21 cellular contexts compared by ENCODE assay signal in the genomic region with DNA sequence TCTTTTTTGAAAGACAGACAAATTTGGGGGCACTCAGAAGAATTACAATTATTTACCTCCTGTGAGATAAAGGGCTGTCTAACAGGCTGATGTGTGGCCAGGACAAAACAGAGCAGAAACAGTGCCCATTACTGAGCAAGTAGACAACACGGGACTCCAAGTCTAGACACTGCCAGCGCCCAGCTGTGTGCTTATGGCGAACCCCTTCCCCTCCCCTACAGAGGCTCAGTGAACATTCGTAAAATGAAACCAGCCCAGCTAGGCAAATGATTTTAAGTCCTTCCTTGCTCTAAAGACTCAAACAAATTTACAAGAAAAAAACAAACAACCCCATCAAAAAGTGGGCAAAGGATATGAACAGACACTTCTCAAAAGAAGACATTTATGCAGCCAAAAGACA.
A peak's percentile ranks its signal among the peaks of the same experiment; 100 is the strongest.
DNase-seq lines count a peak whose midpoint lies in the region; ATAC-seq and TF ChIP-seq lines count a peak whose summit lies in the region.
"Had no signal": no experiment of that assay in that cellular context is flagged by ENCODE, and none has a peak within 500 bp of the region (broad histone marks: within the 10 kb centered on the region; RNA-seq: fewer than 3 reads in every experiment).

No MANE protein-coding gene starts in this region.

- POLR2A ChIA-PET in activated CD4-positive, alpha-beta T cell treated with anti-CD3 and anti-CD28 coated beads for 36 hours (lab: Charles Lee): interaction anchor here (0.6 kb wide), 1 partner anchor 14 kb away, joined by 3 read pairs; no protein-coding TSS in a partner anchor

- intact Hi-C loops in activated CD4-positive, alpha-beta T cell treated with anti-CD3 and anti-CD28 coated beads for 36 hours (cut with DNase I, micrococcal nuclease): no loop called here
- intact Hi-C loops in natural killer cell (cut with micrococcal nuclease): no loop called here

- H3K27ac Mint-ChIP-seq in activated CD4-positive, alpha-beta T cell treated with anti-CD3 and anti-CD28 coated beads for 36 hours: peak overlapping the region; percentile 60
- H3K27ac Mint-ChIP-seq in natural killer cell treated with Interleukin-12 subunit alpha and Interleukin-12 subunit beta and Interleukin-15 and Interleukin-18, amount 100 ng/mL, for 72 hours: peak overlapping the region; percentile 15 to 90
- H3K27ac Mint-ChIP-seq in natural killer cell: no peak overlapping the region
- peak overlapping the region; percentile 60 for H3K27ac Mint-ChIP-seq in stimulated activated effector memory CD8-positive, alpha-beta T cell treated with anti-CD3 and anti-CD28 coated beads, Interleukin-12 subunit alpha, Interleukin-12 subunit beta, amount 100 ng/mL, for 72 hours

- H3K4me3 ChIP-seq in MG63: no peak overlapping the region
- H3K4me3 ChIP-seq: GM23248, K562, PC-9, SJCRH30 had no signal

- CTCF ChIA-PET in activated CD4-positive, alpha-beta T cell treated with anti-CD3 and anti-CD28 coated beads for 36 hours (lab: Charles Lee): interaction anchor here (1.9 to 6.6 kb wide), 2 partner anchors 11 to 23 kb away, joined by 13 to 33 read pairs; no protein-coding TSS in a partner anchor

- H3K9me3 ChIP-seq in MG63: no peaks in the 10 kb centered on the region
- H3K9me3 ChIP-seq: BE2C, SJCRH30 had no signal

- H3K27ac ChIP-seq in VCaP: peak overlapping the region; percentile 78
- H3K27ac ChIP-seq: GM23248, PC-9, SJCRH30 had no signal

- no peak for TF ChIP-seq CTCF in natural killer cell (IDR thresholded peaks at IDR 0.05)
- TF ChIP-seq CTCF in VCaP (conservative IDR thresholded peaks at IDR 0.05): no peak

- no peaks in the 10 kb centered on the region for H3K27me3 ChIP-seq in MG63
- H3K27me3 ChIP-seq: BE2C, SJCRH30 had no signal

- peaks cover 4% of the 10 kb centered on the region for H3K9me3 Mint-ChIP-seq in activated CD4-positive, alpha-beta T cell treated with anti-CD3 and anti-CD28 coated beads for 36 hours (ENCODE audit: low read depth)
- peaks cover 5% of the 10 kb centered on the region for H3K9me3 Mint-ChIP-seq in natural killer cell treated with Interleukin-12 subunit alpha and Interleukin-12 subunit beta and Interleukin-15 and Interleukin-18, amount 100 ng/mL, for 72 hours
- H3K9me3 Mint-ChIP-seq in natural killer cell: no peaks in the 10 kb centered on the region
- peaks cover 2% of the 10 kb centered on the region for H3K9me3 Mint-ChIP-seq in stimulated activated effector memory CD8-positive, alpha-beta T cell treated with anti-CD3 and anti-CD28 coated beads, Interleukin-12 subunit alpha, Interleukin-12 subunit beta, amount 100 ng/mL, for 72 hours

- DNase-seq in activated CD4-positive, alpha-beta T cell treated with anti-CD3 and anti-CD28 coated beads for 36 hours: no peak
- DNase-seq in activated CD4-positive, alpha-beta T cell treated with anti-CD3 and anti-CD28 coated beads for 1 hour: no peak
- DNase-seq in natural killer cell treated with Interleukin-12 subunit alpha and Interleukin-12 subunit beta and Interleukin-15 and Interleukin-18, amount 100 ng/mL, for 72 hours (ENCODE audit: low spot score): no peak
- DNase-seq in natural killer cell (no peak), MG63 (no peak)
- DNase-seq in stimulated activated effector memory CD8-positive, alpha-beta T cell treated with anti-CD3 and anti-CD28 coated beads, Interleukin-12 subunit alpha, Interleukin-12 subunit beta, amount 100 ng/mL, for 72 hours (ENCODE audit: low spot score in 2 of 2): no peak
- DNase-seq in stimulated activated naive CD4-positive, alpha-beta T cell treated with Interleukin-2 at 50 U/mL for 16 hours (lab: John Stamatoyannopoulos, UW): no peak
- DNase-seq: 8988T, ACHN, BE2C, GM23248, H7, MM.1S, NCI-H2029, NCI-H446 treated with DMSO at 0.1 percent for 48 hours, PC-9, SJCRH30 had no signal

- no peaks in the 10 kb centered on the region for H3K36me3 ChIP-seq in MG63
- H3K36me3 ChIP-seq: BE2C had no signal

- H3K4me1 Mint-ChIP-seq in activated CD4-positive, alpha-beta T cell treated with anti-CD3 and anti-CD28 coated beads for 36 hours: peaks cover 86% of the 10 kb centered on the region
- H3K4me1 Mint-ChIP-seq in natural killer cell treated with Interleukin-12 subunit alpha and Interleukin-12 subunit beta and Interleukin-15 and Interleukin-18, amount 100 ng/mL, for 72 hours (ENCODE audit: low read depth in 2 of 2): peaks cover 58 to 59% of the 10 kb centered on the region in 2 donors
- peaks cover 67 to 81% of the 10 kb centered on the region in 2 donors for H3K4me1 Mint-ChIP-seq in natural killer cell
- H3K4me1 Mint-ChIP-seq in stimulated activated effector memory CD8-positive, alpha-beta T cell treated with anti-CD3 and anti-CD28 coated beads, Interleukin-12 subunit alpha, Interleukin-12 subunit beta, amount 100 ng/mL, for 72 hours: peaks cover 66% of the 10 kb centered on the region

- H3K27me3 Mint-ChIP-seq in activated CD4-positive, alpha-beta T cell treated with anti-CD3 and anti-CD28 coated beads for 36 hours: no peaks in the 10 kb centered on the region
- H3K27me3 Mint-ChIP-seq in natural killer cell treated with Interleukin-12 subunit alpha and Interleukin-12 subunit beta and Interleukin-15 and Interleukin-18, amount 100 ng/mL, for 72 hours: no peaks in the 10 kb centered on the region
- H3K27me3 Mint-ChIP-seq in natural killer cell (ENCODE audit: low read depth in 2 of 2): no peaks in the 10 kb centered on the region

- no peak for ATAC-seq in activated CD4-positive, alpha-beta T cell treated with anti-CD3 and anti-CD28 coated beads for 36 hours
- no peak for ATAC-seq in natural killer cell treated with Interleukin-12 subunit alpha and Interleukin-12 subunit beta and Interleukin-15 and Interleukin-18, amount 100 ng/mL, for 72 hours
- ATAC-seq in natural killer cell: no peak
- no peak for ATAC-seq in stimulated activated effector memory CD8-positive, alpha-beta T cell treated with anti-CD3 and anti-CD28 coated beads, Interleukin-12 subunit alpha, Interleukin-12 subunit beta, amount 100 ng/mL, for 72 hours
- ATAC-seq: K562, Right ventricle myocardium inferior had no signal

- peaks cover 27% of the 10 kb centered on the region for H3K36me3 Mint-ChIP-seq in activated CD4-positive, alpha-beta T cell treated with anti-CD3 and anti-CD28 coated beads for 36 hours (ENCODE audit: low read depth)
- peaks cover 4% of the 10 kb centered on the region for H3K36me3 Mint-ChIP-seq in natural killer cell treated with Interleukin-12 subunit alpha and Interleukin-12 subunit beta and Interleukin-15 and Interleukin-18, amount 100 ng/mL, for 72 hours
- no peaks in the 10 kb centered on the region for H3K36me3 Mint-ChIP-seq in natural killer cell
- H3K36me3 Mint-ChIP-seq in stimulated activated effector memory CD8-positive, alpha-beta T cell treated with anti-CD3 and anti-CD28 coated beads, Interleukin-12 subunit alpha, Interleukin-12 subunit beta, amount 100 ng/mL, for 72 hours: peaks cover 4% of the 10 kb centered on the region

- H3K4me3 Mint-ChIP-seq in activated CD4-positive, alpha-beta T cell treated with anti-CD3 and anti-CD28 coated beads for 36 hours: no peak overlapping the region
- peak overlapping the region; percentile 13 for H3K4me3 Mint-ChIP-seq in natural killer cell treated with Interleukin-12 subunit alpha and Interleukin-12 subunit beta and Interleukin-15 and Interleukin-18, amount 100 ng/mL, for 72 hours
- H3K4me3 Mint-ChIP-seq in natural killer cell: no peak overlapping the region
- H3K4me3 Mint-ChIP-seq in stimulated activated effector memory CD8-positive, alpha-beta T cell treated with anti-CD3 and anti-CD28 coated beads, Interleukin-12 subunit alpha, Interleukin-12 subunit beta, amount 100 ng/mL, for 72 hours: no peak overlapping the region
- H3K4me3 Mint-ChIP-seq: CD14-positive monocyte had no signal

Comparison
In these comparisons a context has a peak if more than half of its experiments do, and no peak if none do; other contexts are left out.
1. H3K27ac Mint-ChIP-seq: peak in activated CD4-positive, alpha-beta T cell treated with anti-CD3 and anti-CD28 coated beads for 36 hours (single experiment), natural killer cell treated with Interleukin-12 subunit alpha and Interleukin-12 subunit beta and Interleukin-15 and Interleukin-18, amount 100 ng/mL, for 72 hours (2 of 2) and stimulated activated effector memory CD8-positive, alpha-beta T cell treated with anti-CD3 and anti-CD28 coated beads, Interleukin-12 subunit alpha, Interleukin-12 subunit beta, amount 100 ng/mL, for 72 hours (single experiment); none in natural killer cell (0 of 2).